1 cellular context compared by ENCODE assay signal in genomic region chr1:206953626-206954025, GRCh38.
TF ChIP-seq lines count a peak whose summit lies in the region.

No MANE protein-coding gene starts in this region.

TF ChIP-seq in HepG2, 621 proteins besides CTCF, POLR2A, EP300 and RAD21:
- TF ChIP-seq TEAD3 (CRISPR knock-in tag; optimal IDR thresholded peaks at IDR 0.05; ENCODE audit: borderline replicate concordance) (no peak), AGO1 (IDR thresholded peaks at IDR 0.05; ENCODE audit: low read depth, low read length, poor library complexity, severe bottlenecking) (no peak), EEA1 (CRISPR knock-in tag; IDR thresholded peaks at IDR 0.05; ENCODE audit: borderline replicate concordance) (no peak), TFDP1 (CRISPR knock-in tag; IDR thresholded peaks at IDR 0.05; ENCODE audit: borderline replicate concordance) (no peak), NRL (CRISPR knock-in tag; IDR thresholded peaks at IDR 0.05; ENCODE audit: borderline replicate concordance) (no peak), ZNF326 (CRISPR knock-in tag; IDR thresholded peaks at IDR 0.05; ENCODE audit: borderline replicate concordance) (no peak), ZBTB20 (CRISPR knock-in tag; IDR thresholded peaks at IDR 0.05; ENCODE audit: borderline replicate concordance, low read depth) (no peak), KLF12 (CRISPR knock-in tag; IDR thresholded peaks at IDR 0.05; ENCODE audit: borderline replicate concordance) (no peak), CBX5 (CRISPR knock-in tag; IDR thresholded peaks at IDR 0.05; ENCODE audit: borderline replicate concordance) (no peak), HCFC1 (IDR thresholded peaks at IDR 0.05; ENCODE audit: low read depth, low read length) (no peak), SAP130 (CRISPR knock-in tag; IDR thresholded peaks at IDR 0.05; ENCODE audit: low read depth) (no peak)
